ENCODE assay signal across 21 cellular contexts in the genomic region with DNA sequence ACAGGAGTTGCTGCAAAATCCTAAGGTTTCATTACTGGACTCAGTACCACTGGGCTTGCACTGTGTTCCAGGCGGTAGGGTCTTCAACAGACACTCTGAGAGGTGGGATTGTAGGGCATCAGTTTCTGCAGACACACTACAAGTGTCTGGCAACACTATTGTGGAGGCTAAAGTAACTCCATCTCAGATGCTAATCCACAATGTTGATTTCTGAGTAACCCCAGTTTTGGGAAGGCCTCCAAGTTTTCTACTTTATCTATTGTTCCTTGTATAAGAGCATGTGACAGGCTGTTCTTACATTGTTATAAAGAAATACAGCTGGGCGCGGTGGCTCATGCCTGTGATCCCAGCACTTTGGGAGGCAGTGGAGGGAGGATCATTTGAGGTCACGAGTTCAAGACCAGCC. TPM values are rescaled to one million over a fixed set of nuclear protein-coding genes. Genes with fewer than 3 reads are reported as not detected.
DNase-seq lines count a peak whose midpoint lies in the region; ATAC-seq, FAIRE-seq and TF ChIP-seq lines count a peak whose summit lies in the region.
"Had no signal": no experiment of that assay in that cellular context is flagged by ENCODE, and none has a peak within 500 bp of the region (broad histone marks: within the 10 kb centered on the region; RNA-seq: fewer than 3 reads in every experiment).

No MANE protein-coding gene starts in this region.

- H3K27ac ChIP-seq in K562 (ENCODE audit: extremely low read depth, low read depth, low read length) = peak overlapping the region; percentile 91
- H3K27ac ChIP-seq in testis = no peak overlapping the region
- no peak overlapping the region for H3K27ac ChIP-seq in spleen
- H3K27ac ChIP-seq: A549, C4-2B had no signal

- peaks cover 61% of the 10 kb centered on the region for H3K79me2 ChIP-seq in K562 (ENCODE audit: control insufficient read depth, insufficient read depth, low read length)

- no peaks in the 10 kb centered on the region for H3K27me3 Mint-ChIP-seq in osteocyte (ENCODE audit: unreplicated experiment)

- WGBS in K562 (ENCODE audit: insufficient coverage, low coverage, missing lambda C conversion rate) = 29% methylated on average over 4 of the region's 4 CpGs
- 71 to 86% methylated on average over 4 of the region's 4 CpGs for WGBS in testis, 2 donors
- 90 to 99% (median 95%) methylated on average over 4 of the region's 4 CpGs for WGBS in spleen, 5 donors

- no peak overlapping the region for H3K9ac ChIP-seq in K562 (ENCODE audit: insufficient read depth in 1 of 2, low read depth in 2 of 2, low read length in 2 of 2)

- peak overlapping the region; percentile 95; the same call in 1 of the 2 replicates for H3K4me2 ChIP-seq in K562 (ENCODE audit: insufficient read depth, low read length)
- H3K4me2 ChIP-seq: A549 had no signal

- no peak overlapping the region for H3K27ac Mint-ChIP-seq in osteocyte (ENCODE audit: unreplicated experiment)
- H3K27ac Mint-ChIP-seq: HFFc6 had no signal

- H3K4me3 Mint-ChIP-seq in osteocyte (ENCODE audit: unreplicated experiment) = no peak overlapping the region
- H3K4me3 Mint-ChIP-seq: HFFc6 had no signal

- CTCF ChIA-PET in K562 (lab: Yijun Ruan, JAX; ENCODE audit: low intra/inter-chr PET ratio) = no interaction called here

- no peaks in the 10 kb centered on the region for H3K36me3 Mint-ChIP-seq in osteocyte (ENCODE audit: unreplicated experiment)

- H2AFZ ChIP-seq in K562 (ENCODE audit: low read depth, low read length) = no peak overlapping the region

- peaks cover 17% of the 10 kb centered on the region for H3K4me1 Mint-ChIP-seq in osteocyte (ENCODE audit: unreplicated experiment)

- TF ChIP-seq EP300 in K562 (IDR thresholded peaks at IDR 0.05; ENCODE audit: low read length) = no peak

- intact Hi-C loops in K562 (cut with micrococcal nuclease) = no loop called here
- intact Hi-C loops in testis (cut with DNase I; ENCODE audit: low total_unique reads) = no loop called here
- intact Hi-C loops in spleen (cut with DNase I; ENCODE audit: low total_unique reads) = no loop called here

- no peaks in the 10 kb centered on the region; the same call in 1 of the 2 replicates for H3K9me3 ChIP-seq in K562 (replicated peaks; ENCODE audit: control insufficient read depth, insufficient read depth, low read depth, low read length)
- no peaks in the 10 kb centered on the region for H3K9me3 ChIP-seq in testis
- H3K9me3 ChIP-seq in spleen = no peaks in the 10 kb centered on the region
- H3K9me3 ChIP-seq: A549, BE2C had no signal

- no peak for TF ChIP-seq POLR2A in K562 (conservative IDR thresholded peaks at IDR 0.05)
- TF ChIP-seq POLR2A in testis (IDR thresholded peaks at IDR 0.05) = no peak
- no peak for TF ChIP-seq POLR2A in spleen (IDR thresholded peaks at IDR 0.05)

- DNase-seq in OCI-M1 (lab: John Stamatoyannopoulos, UW) (peak; percentile 64), K562 (ENCODE audit: extremely low read depth in 1 of 4, low spot score in 3 of 4) (peak in 1 of 4 experiments; percentile 71), fibroblast of pulmonary artery (ENCODE audit: low read depth) (peak; percentile 73), testis (peak; percentile 46), osteocyte (ENCODE audit: extremely low spot score, unreplicated experiment) (no peak), spleen (no peak)
- DNase-seq: BE2C; CD4-positive, alpha-beta memory T cell; COR-L47; DMS153; DMS79 treated with DMSO at 0.1 percent for 48 hours; EL; HCEC 1CT; HFFc6; IMR-90 had no signal

- H3K27me3 ChIP-seq in K562 (ENCODE audit: control insufficient read depth in 2 of 2, insufficient read depth in 2 of 2, low read length in 2 of 2) = no peaks in the 10 kb centered on the region
- no peaks in the 10 kb centered on the region for H3K27me3 ChIP-seq in testis
- H3K27me3 ChIP-seq in spleen (replicated peaks in 1 of 7) = no peaks in the 10 kb centered on the region
- H3K27me3 ChIP-seq: BE2C had no signal

- H3K4me3 ChIP-seq in K562 (no peak overlapping the region), fibroblast of pulmonary artery (replicated peaks; ENCODE audit: low read depth, low read length) (no peak overlapping the region), testis (no peak overlapping the region), spleen (no peak overlapping the region)
- H3K4me3 ChIP-seq: A549 had no signal

- BruUV-seq in K562 (replicated peaks; lab: Mats Ljungman, UMichigan) = no TSS peak

- POLR2A ChIA-PET in K562 (lab: Yijun Ruan, JAX) = interaction anchor here (0.7 to 4.4 kb wide), 3 partner anchors 11 to 707 kb away, joined by 4 to 32 read pairs (median 23); no protein-coding TSS in a partner anchor

- ATAC-seq in K562 (no peak), GM21423 (IDR thresholded peaks at IDR 0.05; ENCODE audit: unreplicated experiment) (no peak)
- ATAC-seq: A549 had no signal

- peaks cover 40 to 48% of the 10 kb centered on the region in 2 experiments for H3K4me1 ChIP-seq in K562 (replicated peaks in 1 of 2; ENCODE audit: control insufficient read depth in 2 of 2, insufficient read depth in 2 of 2, low read length in 2 of 2)
- peaks cover 6% of the 10 kb centered on the region for H3K4me1 ChIP-seq in testis
- peaks cover 8 to 30% (median 24%) of the 10 kb centered on the region in 6 donors for H3K4me1 ChIP-seq in spleen
- H3K4me1 ChIP-seq: BE2C had no signal

- H3K36me3 ChIP-seq in K562 (ENCODE audit: control insufficient read depth, insufficient read depth, low read length) = peaks cover 5% of the 10 kb centered on the region; the same call in 2 of the 3 replicates
- H3K36me3 ChIP-seq in testis (ENCODE audit: low read depth, missing control alignments) = no peaks in the 10 kb centered on the region
- H3K36me3 ChIP-seq in spleen = no peaks in the 10 kb centered on the region
- H3K36me3 ChIP-seq: BE2C had no signal

- in situ Hi-C loops in K562 (cut with MboI) = no loop called here

- no peaks in the 10 kb centered on the region for H3K9me1 ChIP-seq in K562 (ENCODE audit: control insufficient read depth, insufficient read depth, low read length)

- peak in 1 of 2 experiments; percentile 24; a peak in 2 of 4 replicates for TF ChIP-seq RAD21 in K562 (CRISPR knock-in tag; conservative IDR thresholded peaks at IDR 0.05 in 1 of 2, IDR thresholded peaks at IDR 0.05 in 1 of 2)

- no peaks in the 10 kb centered on the region for H3K9me3 Mint-ChIP-seq in osteocyte (ENCODE audit: unreplicated experiment)

- no peak for FAIRE-seq in K562 (lab: Jason Lieb, UNC)
- FAIRE-seq: A549, D721Med, G401.6, GM12892 had no signal

- TF ChIP-seq CTCF in K562 (IDR thresholded peaks at IDR 0.05 in 2 of 3, conservative IDR thresholded peaks at IDR 0.05 in 1 of 3; ENCODE audit: insufficient read depth in 2 of 3, low read depth in 1 of 3, low read length in 3 of 3) (no peak), fibroblast of pulmonary artery (IDR thresholded peaks at IDR 0.05; ENCODE audit: low read length, missing control alignments) (no peak), testis (IDR thresholded peaks at IDR 0.05) (no peak), osteocyte (IDR thresholded peaks at IDR 0.05) (no peak), spleen (IDR thresholded peaks at IDR 0.05 in 8 of 11, conservative IDR thresholded peaks at IDR 0.05 in 3 of 11) (no peak)

- peaks cover 10% of the 10 kb centered on the region; the same call in 1 of the 2 replicates for H4K20me1 ChIP-seq in K562 (replicated peaks; ENCODE audit: control insufficient read depth, insufficient read depth, low read length)

TF ChIP-seq in K562, 482 proteins besides CTCF, POLR2A, EP300 and RAD21 (continues in another document):
- TF ChIP-seq ZBTB12 (CRISPR knock-in tag; IDR thresholded peaks at IDR 0.05) (peak; percentile 84), ZNF354B (CRISPR knock-in tag; IDR thresholded peaks at IDR 0.05) (peak; percentile 72; the same call in 1 of the 2 replicates), ZNF239 (CRISPR knock-in tag; IDR thresholded peaks at IDR 0.05) (peak; percentile 90), E2F3 (CRISPR knock-in tag; IDR thresholded peaks at IDR 0.05) (peak; percentile 49; the same call in 1 of the 2 replicates), CCAR2 (IDR thresholded peaks at IDR 0.05; ENCODE audit: low read depth, low read length) (no peak), ZNF766 (CRISPR knock-in tag; conservative IDR thresholded peaks at IDR 0.05) (peak; percentile 95), SMAD3 (CRISPR knock-in tag; conservative IDR thresholded peaks at IDR 0.05) (peak; percentile 92), ZBTB17 (CRISPR knock-in tag; IDR thresholded peaks at IDR 0.05) (peak; percentile 87)

RNA-seq across cellular contexts. Expression of gene ABHD5, which starts 2.5 kb away (rescaled TPM):
- total RNA-seq in K562 (2011; cell fraction: chromatin; rRNA removed; ENCODE audit: low replicate concordance) = 63.4 and 187 TPM in 2 replicates
- 28.0 and 52.1 TPM in 2 replicates for total RNA-seq in K562 (2011; cell fraction: nucleolus; rRNA removed)
- total RNA-seq in K562 (2011; cell fraction: nucleoplasm; rRNA removed) = 79.9 and 117 TPM in 2 replicates
- total RNA-seq in K562 (2014; rRNA removed) (27.8 and 33.4 TPM in 2 replicates), K562 (2014; rRNA removed; fragmentation: Illumina TruSeq; extraction: Trizol) (58.9 and 61.4 TPM in 2 replicates), K562 (2015; rRNA removed; fragmentation: Illumina TruSeq; extraction: Trizol) (49.1 and 50.4 TPM in 2 replicates), K562 (2021) (39.9 and 40.7 TPM in 2 replicates), testis (10 to 100 TPM; 22.8 to 25.0 TPM), osteocyte (10.2 and 14.1 TPM in 2 replicates), spleen (10 to 100 TPM; 14.4 to 44.8 (median 26.2) TPM)
- polyA plus RNA-seq in K562 (2011; rRNA removed) (53.9 and 58.8 TPM in 2 replicates), K562 (2014; fragmentation: Illumina TruSeq; extraction: Trizol) (55.0 and 61.7 TPM in 2 replicates), K562 (2014; fragmentation: Nextera tagmentation; extraction: Ambion mirVana) (10 to 100 TPM; 31.9 to 35.0 TPM), K562 (2014; rRNA removed) (37.5 and 38.1 TPM in 2 replicates), testis (ENCODE audit: insufficient read depth, low read depth, low replicate concordance) (36.3 TPM), spleen (1 to 10 TPM; 2.6 to 6.0 (median 4.2) TPM)
- polyA plus RNA-seq in K562 (2011; cell fraction: cytosol; rRNA removed) = 23.6 and 36.2 TPM in 2 replicates
- polyA plus RNA-seq in K562 (2011; cell fraction: nucleus; rRNA removed) = 34.3 and 51.7 TPM in 2 replicates
- 33.9 and 40.6 TPM in 2 replicates for polyA plus RNA-seq in K562 (2012)
- polyA minus RNA-seq in K562 (2011; rRNA and poly(A)+ RNA removed) = 62.2 and 80.3 TPM in 2 replicates
- polyA minus RNA-seq in K562 (2011; cell fraction: cytosol; rRNA and poly(A)+ RNA removed) = 18.8 and 25.4 TPM in 2 replicates
- polyA minus RNA-seq in K562 (2011; cell fraction: nucleus; rRNA and poly(A)+ RNA removed) = 36.4 and 64.4 TPM in 2 replicates

Comparison
In these comparisons a context has a peak if more than half of its experiments do, and no peak if none do; other contexts are left out.
1. DNase-seq: peak in OCI-M1 (single experiment), fibroblast of pulmonary artery (single experiment) and testis (single experiment); none in osteocyte (single experiment) and spleen (single experiment).